9 cellular contexts compared by ENCODE assay signal in the genomic region with DNA sequence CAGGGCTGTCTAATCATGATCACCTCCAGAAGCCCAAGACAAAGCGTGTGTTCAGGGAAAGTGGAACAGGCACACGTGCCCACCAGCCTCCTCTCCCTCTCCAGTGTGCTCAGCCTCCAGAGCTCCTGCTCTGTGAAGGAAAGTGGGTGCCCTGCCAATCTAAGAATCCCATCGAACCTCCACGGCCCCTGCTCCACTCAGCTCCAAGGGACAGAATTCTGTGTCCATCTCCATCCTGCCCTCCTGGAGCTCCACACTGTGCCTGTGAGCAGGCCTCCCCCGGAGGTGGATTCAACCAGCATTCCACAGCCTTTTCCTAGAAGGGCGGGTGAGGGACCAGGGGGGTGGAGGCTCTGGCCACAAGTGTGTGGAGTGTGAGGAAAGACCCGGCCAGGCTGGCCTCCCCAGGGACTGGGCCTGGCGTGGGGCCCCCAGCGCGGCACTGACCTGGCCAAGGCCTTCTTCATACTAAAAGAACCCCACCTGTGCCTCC. TPM values are rescaled to one million over a fixed set of nuclear protein-coding genes. Genes with fewer than 3 reads are reported as not detected.
DNase-seq lines count a peak whose midpoint lies in the region; ATAC-seq and TF ChIP-seq lines count a peak whose summit lies in the region.
"Had no signal": no experiment of that assay in that cellular context is flagged by ENCODE, and none has a peak within 500 bp of the region (broad histone marks: within the 10 kb centered on the region; RNA-seq: fewer than 3 reads in every experiment).

No MANE protein-coding gene starts in this region.

- TF ChIP-seq CTCF in CD8-positive, alpha-beta T cell (IDR thresholded peaks at IDR 0.05) = no peak
- no peak for TF ChIP-seq CTCF in fibroblast of the aortic adventitia (IDR thresholded peaks at IDR 0.05; ENCODE audit: insufficient read depth, low read length)

- H3K4me3 ChIP-seq in CD8-positive, alpha-beta T cell (ENCODE audit: low read depth, low read length) = peak overlapping the region; percentile 73
- peak overlapping the region; percentile 44 for H3K4me3 ChIP-seq in fibroblast of the aortic adventitia (ENCODE audit: low read depth, low read length)

- H3K4me1 Mint-ChIP-seq in CD8-positive, alpha-beta T cell (ENCODE audit: low read depth) = peaks cover 70% of the 10 kb centered on the region
- H3K4me1 Mint-ChIP-seq in T-cell = peaks cover 58 to 73% (median 70%) of the 10 kb centered on the region in 3 donors

- H3K9me3 Mint-ChIP-seq in CD8-positive, alpha-beta T cell = no peaks in the 10 kb centered on the region
- H3K9me3 Mint-ChIP-seq in T-cell = no peaks in the 10 kb centered on the region
- H3K9me3 Mint-ChIP-seq: immature natural killer cell had no signal

- H3K27ac ChIP-seq in CD8-positive, alpha-beta T cell (ENCODE audit: low read depth, low read length) = peak overlapping the region; percentile 76

- H3K4me3 Mint-ChIP-seq in CD8-positive, alpha-beta T cell = peak overlapping the region; percentile 97
- peak overlapping the region; percentile 91 to 97 (median 96) for H3K4me3 Mint-ChIP-seq in T-cell
- H3K4me3 Mint-ChIP-seq: immature natural killer cell had no signal

- peak in 1 of 7 experiments; percentile 11 for DNase-seq in CD8-positive, alpha-beta T cell
- DNase-seq in T-cell = no peak
- peak; percentile 65 for DNase-seq in fibroblast of the aortic adventitia (ENCODE audit: low read depth)
- DNase-seq in sciatic nerve (ENCODE audit: low spot score) = peak; percentile 69
- no peak for DNase-seq in effector CD8-positive, alpha-beta T cell (lab: John Stamatoyannopoulos, UW)
- DNase-seq in NCI-H128 (lab: John Stamatoyannopoulos, UW; ENCODE audit: unreplicated experiment) = no peak
- no peak for DNase-seq in NCI-H2107 (lab: John Stamatoyannopoulos, UW)
- DNase-seq: immature natural killer cell had no signal

- POLR2A ChIA-PET in CD8-positive, alpha-beta T cell (lab: Charles Lee) = interaction anchor here (0.6 to 21.4 kb wide), 8 partner anchors 9 to 53 kb away, joined by 3 to 467 read pairs (median 4); a partner anchor contains a TSS
- POLR2A ChIA-PET in T-cell (lab: Charles Lee) = interaction anchor here (0.6 to 1.0 kb wide), 3 partner anchors 9 to 32 kb away, joined by 3 to 9 read pairs (median 3); no protein-coding TSS in a partner anchor

- CTCF ChIA-PET in CD8-positive, alpha-beta T cell (lab: Charles Lee) = interaction anchor here (0.8 to 34.6 kb wide), 7 partner anchors 27 to 143 kb away, joined by 3 to 573 read pairs (median 8); a partner anchor contains a TSS
- CTCF ChIA-PET in T-cell (lab: Charles Lee) = interaction anchor here in 1 of 2 donors (0.9 to 1.2 kb wide), 2 partner anchors 21 to 32 kb away, joined by 3 read pairs; no protein-coding TSS in a partner anchor

- H3K27me3 ChIP-seq in CD8-positive, alpha-beta T cell (ENCODE audit: insufficient read depth, low read length) = no peaks in the 10 kb centered on the region

- H3K9me3 ChIP-seq in CD8-positive, alpha-beta T cell (ENCODE audit: low read length) = no peaks in the 10 kb centered on the region

- H3K36me3 ChIP-seq in CD8-positive, alpha-beta T cell (ENCODE audit: insufficient read depth, low read length) = peaks cover 12% of the 10 kb centered on the region

- peak overlapping the region; percentile 99 for H3K27ac Mint-ChIP-seq in CD8-positive, alpha-beta T cell
- H3K27ac Mint-ChIP-seq in T-cell = peak overlapping the region; percentile 88 to 99

- H3K27me3 Mint-ChIP-seq in CD8-positive, alpha-beta T cell (ENCODE audit: low read depth) = no peaks in the 10 kb centered on the region
- no peaks in the 10 kb centered on the region for H3K27me3 Mint-ChIP-seq in T-cell

- peaks cover 65% of the 10 kb centered on the region for H3K36me3 Mint-ChIP-seq in CD8-positive, alpha-beta T cell
- peaks cover 57% of the 10 kb centered on the region for H3K36me3 Mint-ChIP-seq in T-cell
- H3K36me3 Mint-ChIP-seq: immature natural killer cell had no signal

- intact Hi-C loops in CD8-positive, alpha-beta T cell (cut with DNase I, micrococcal nuclease) = loop anchor here (5.0 kb wide), 2 partner anchors 32 to 33 kb away; no protein-coding TSS in a partner anchor
- intact Hi-C loops in sciatic nerve (cut with DNase I) = loop anchor here (5.0 kb wide), 1 partner anchor 33 kb away; no protein-coding TSS in a partner anchor

- H3K4me1 ChIP-seq in CD8-positive, alpha-beta T cell (ENCODE audit: insufficient read depth, low read length) = peaks cover 62% of the 10 kb centered on the region

- ATAC-seq in CD8-positive, alpha-beta T cell = no peak
- ATAC-seq in T-cell (replicated peaks in 1 of 4) = no peak
- ATAC-seq in sciatic nerve = peak; percentile 43
- ATAC-seq in HG02938 (IDR thresholded peaks at IDR 0.05; ENCODE audit: unreplicated experiment) = no peak

RNA-seq across cellular contexts. Expression of a gene that starts 6.0 kb away (rescaled TPM):
- 100 to 1,000 TPM; 359 to 378 TPM for total RNA-seq in CD8-positive, alpha-beta T cell
- total RNA-seq in T-cell (100 to 1,000 TPM; 351 to 746 (median 698) TPM), fibroblast of the aortic adventitia (ENCODE audit: low replicate concordance) (32.4 and 50.3 TPM in 2 replicates), sciatic nerve (96.8 TPM)

RNA-seq across cellular contexts. Expression of a gene that starts 37.2 kb away (rescaled TPM):
- 10 to 100 TPM; 40.2 to 42.7 TPM for total RNA-seq in CD8-positive, alpha-beta T cell
- total RNA-seq in T-cell (10 to 100 TPM; 32.3 to 66.5 (median 60.5) TPM), fibroblast of the aortic adventitia (ENCODE audit: low replicate concordance) (7.0 and 19.9 TPM in 2 replicates), sciatic nerve (24.6 TPM)

RNA-seq across cellular contexts. Expression of a gene that starts 44.2 kb away (rescaled TPM):
- 1 to 10 TPM; 5.1 to 7.4 TPM for total RNA-seq in CD8-positive, alpha-beta T cell
- 1 to 10 TPM in 4 of 5 donors, under 1 TPM in 1; 0.99 to 5.6 (median 2.6) TPM for total RNA-seq in T-cell
- total RNA-seq in fibroblast of the aortic adventitia (ENCODE audit: low replicate concordance) = 1.6 and 2.6 TPM in 2 replicates
- total RNA-seq in sciatic nerve = 2.0 TPM

RNA-seq across cellular contexts. Expression of a gene that starts 58.0 kb away (rescaled TPM):
- 10 to 100 TPM; 40.0 to 47.6 TPM for total RNA-seq in CD8-positive, alpha-beta T cell
- total RNA-seq in T-cell (10 to 100 TPM; 24.9 to 40.7 (median 35.1) TPM), fibroblast of the aortic adventitia (ENCODE audit: low replicate concordance) (24.4 and 37.1 TPM in 2 replicates), sciatic nerve (19.6 TPM)

Comparison
In these comparisons a context has a peak if more than half of its experiments do, and no peak if none do; other contexts are left out.
1. DNase-seq: peak in fibroblast of the aortic adventitia (single experiment) and sciatic nerve (single experiment); none in T-cell (0 of 34), effector CD8-positive, alpha-beta T cell (single experiment), NCI-H128 (single experiment) and NCI-H2107 (single experiment).